ENCODE assay signal across 23 cellular contexts in the genomic region with DNA sequence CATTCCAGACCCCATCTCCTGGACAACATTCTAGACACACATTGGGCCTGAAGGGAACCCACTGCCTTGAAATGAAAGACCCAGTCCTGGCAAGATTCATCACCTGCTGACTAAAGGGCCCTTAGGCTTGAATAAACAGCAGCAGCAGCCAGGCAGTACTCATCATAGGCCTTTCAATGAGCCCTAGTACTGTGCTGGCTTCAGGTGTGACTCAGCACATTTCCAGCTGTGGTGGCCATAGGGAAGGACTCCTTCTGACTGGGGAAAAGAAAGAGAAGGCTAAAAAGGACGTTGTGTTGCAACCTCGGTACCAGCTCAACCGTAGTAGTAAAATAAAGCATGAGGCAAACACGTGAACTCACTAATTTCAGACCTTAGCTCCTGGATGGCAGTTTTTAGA.
DNase-seq lines count a peak whose midpoint lies in the region; ATAC-seq, FAIRE-seq and TF ChIP-seq lines count a peak whose summit lies in the region.
"Had no signal": no experiment of that assay in that cellular context is flagged by ENCODE, and none has a peak within 500 bp of the region (broad histone marks: within the 10 kb centered on the region; RNA-seq: fewer than 3 reads in every experiment).

No MANE protein-coding gene starts in this region.

- no peak for TF ChIP-seq CTCF in HL-60 (IDR thresholded peaks at IDR 0.05; ENCODE audit: insufficient read depth, low read length)
- no peak for TF ChIP-seq CTCF in WTC11 (IDR thresholded peaks at IDR 0.05)

- H3K36me3 ChIP-seq in mesodermal cell (ENCODE audit: control insufficient read depth, insufficient read depth, low read length) = no peaks in the 10 kb centered on the region
- H3K36me3 ChIP-seq: adrenal gland, BLaER1, neural progenitor cell, right atrium auricular region, upper lobe of left lung had no signal

- H3K4me1 ChIP-seq in mesodermal cell (ENCODE audit: control insufficient read depth, insufficient read depth, low read length, poor library complexity, severe bottlenecking) = no peaks in the 10 kb centered on the region
- H3K4me1 ChIP-seq: adrenal gland, BLaER1, neural progenitor cell, right atrium auricular region, upper lobe of left lung had no signal

- POLR2A ChIA-PET in WTC11 (lab: Charles Lee) = no interaction called here

- no peaks in the 10 kb centered on the region for H3K27me3 ChIP-seq in HL-60 (ENCODE audit: insufficient read depth, poor library complexity, severe bottlenecking)
- H3K27me3 ChIP-seq: adrenal gland, neural progenitor cell, right atrium auricular region, upper lobe of left lung had no signal

- ATAC-seq in WTC11 (no peak), GM19467 (IDR thresholded peaks at IDR 0.05; ENCODE audit: unreplicated experiment) (no peak)
- ATAC-seq: activated CD4-positive, CD25-positive, alpha-beta regulatory T cell treated with anti-CD3 and anti-CD28 coated beads, Interleukin-2, amount 50 U/mL, for 24 hours; activated CD8-positive, alpha-beta memory T cell treated with anti-CD3 and anti-CD28 coated beads, Interleukin-2, amount 10 ng/mL, durations not matched to agents 7 days and 5 days; HCT116; stimulated activated naive CD8-positive, alpha-beta T cell treated with anti-CD3 and anti-CD28 coated beads, Interleukin-15, Interleukin-2, amounts not matched to agents 100 U/mL and 50 U/mL, for 24 hours had no signal

- CTCF ChIA-PET in WTC11 (lab: Charles Lee) = no interaction called here

- no peak for TF ChIP-seq POLR2A in H54 (IDR thresholded peaks at IDR 0.05; ENCODE audit: low read depth, low read length)

- H3K4me3 Mint-ChIP-seq in WTC11 = no peak overlapping the region
- H3K4me3 Mint-ChIP-seq: activated CD8-positive, alpha-beta memory T cell treated with anti-CD3 and anti-CD28 coated beads, Interleukin-2, amount 10 ng/mL, durations not matched to agents 7 days and 5 days; neural progenitor cell had no signal

- no peak overlapping the region for H3K4me3 ChIP-seq in HL-60 (replicated peaks; ENCODE audit: insufficient read depth, low read length)
- H3K4me3 ChIP-seq in mesodermal cell (ENCODE audit: extremely low read depth, insufficient read depth, low read length, poor library complexity, severe bottlenecking) = no peak overlapping the region
- H3K4me3 ChIP-seq: adrenal gland, BLaER1, neural progenitor cell, right atrium auricular region, upper lobe of left lung had no signal

- no peaks in the 10 kb centered on the region for H3K9me3 ChIP-seq in mesodermal cell (ENCODE audit: control insufficient read depth, low read length)
- H3K9me3 ChIP-seq: adrenal gland, BLaER1, right atrium auricular region, upper lobe of left lung had no signal

- peaks cover 7% of the 10 kb centered on the region for H3K9me3 Mint-ChIP-seq in WTC11
- H3K9me3 Mint-ChIP-seq: neural progenitor cell had no signal

- H3K27me3 Mint-ChIP-seq in WTC11 (ENCODE audit: low read depth) = no peaks in the 10 kb centered on the region
- H3K27me3 Mint-ChIP-seq: activated CD8-positive, alpha-beta memory T cell treated with anti-CD3 and anti-CD28 coated beads, Interleukin-2, amount 10 ng/mL, durations not matched to agents 7 days and 5 days had no signal

- FAIRE-seq in H54 (lab: Jason Lieb, UNC) = no peak

- peak; percentile 18 to 62 for DNase-seq in HL-60 (ENCODE audit: low read depth in 1 of 2, low spot score in 1 of 2)
- DNase-seq in NCI-H460 (ENCODE audit: extremely low read depth, low read depth) = peak; percentile 42
- no peak for DNase-seq in WTC11 (ENCODE audit: low spot score)
- no peak for DNase-seq in H54 (ENCODE audit: insufficient read length, low spot score)
- DNase-seq in NCI-H526 (lab: John Stamatoyannopoulos, UW) = no peak
- no peak for DNase-seq in substantia nigra (lab: John Stamatoyannopoulos, UW)
- DNase-seq: activated CD8-positive, alpha-beta memory T cell treated with anti-CD3 and anti-CD28 coated beads, Interleukin-2, amount 10 ng/mL, durations not matched to agents 7 days and 5 days; adrenal gland; midbrain; MM.1S; NCI-H2107; Right ventricle myocardium superior; stimulated activated CD4-positive, alpha-beta T cell treated with anti-CD3 and anti-CD28 coated beads, Interleukin-15, amount 100 ng/mL, for 24 hours; stimulated activated naive CD8-positive, alpha-beta T cell treated with anti-CD3 and anti-CD28 coated beads, Interleukin-15, Interleukin-2, amounts not matched to agents 100 U/mL and 50 U/mL, for 24 hours; T-helper 2 cell had no signal

- no peaks in the 10 kb centered on the region for H3K4me1 Mint-ChIP-seq in WTC11
- H3K4me1 Mint-ChIP-seq: activated CD8-positive, alpha-beta memory T cell treated with anti-CD3 and anti-CD28 coated beads, Interleukin-2, amount 10 ng/mL, durations not matched to agents 7 days and 5 days; neural progenitor cell had no signal

- H3K27ac ChIP-seq in HL-60 (replicated peaks) = no peak overlapping the region
- peak overlapping the region; percentile 66 for H3K27ac ChIP-seq in mesodermal cell (ENCODE audit: low read depth, low read length, severe bottlenecking)
- no peak overlapping the region for H3K27ac ChIP-seq in substantia nigra (ENCODE audit: low read depth, low read length, poor library complexity, severe bottlenecking)
- H3K27ac ChIP-seq: adrenal gland, BLaER1, neural progenitor cell, right atrium auricular region, upper lobe of left lung had no signal

- H3K27ac Mint-ChIP-seq in WTC11 = peak overlapping the region; percentile 57; the same call in 1 of the 2 replicates
- H3K27ac Mint-ChIP-seq: activated CD8-positive, alpha-beta memory T cell treated with anti-CD3 and anti-CD28 coated beads, Interleukin-2, amount 10 ng/mL, durations not matched to agents 7 days and 5 days; neural progenitor cell had no signal

- WGBS in mesodermal cell (ENCODE audit: insufficient coverage in 2 of 2), 2 experiments = 93% methylated on average over 3 of the region's 4 CpGs; no CpG with 5 or more reads in 1 of the 2 experiments

- H3K36me3 Mint-ChIP-seq in WTC11 = no peaks in the 10 kb centered on the region
- H3K36me3 Mint-ChIP-seq: activated CD8-positive, alpha-beta memory T cell treated with anti-CD3 and anti-CD28 coated beads, Interleukin-2, amount 10 ng/mL, durations not matched to agents 7 days and 5 days; neural progenitor cell had no signal

TF ChIP-seq in WTC11, 78 proteins besides CTCF, POLR2A, EP300 and RAD21 (continues in another document):
- TF ChIP-seq, protein P1, sequence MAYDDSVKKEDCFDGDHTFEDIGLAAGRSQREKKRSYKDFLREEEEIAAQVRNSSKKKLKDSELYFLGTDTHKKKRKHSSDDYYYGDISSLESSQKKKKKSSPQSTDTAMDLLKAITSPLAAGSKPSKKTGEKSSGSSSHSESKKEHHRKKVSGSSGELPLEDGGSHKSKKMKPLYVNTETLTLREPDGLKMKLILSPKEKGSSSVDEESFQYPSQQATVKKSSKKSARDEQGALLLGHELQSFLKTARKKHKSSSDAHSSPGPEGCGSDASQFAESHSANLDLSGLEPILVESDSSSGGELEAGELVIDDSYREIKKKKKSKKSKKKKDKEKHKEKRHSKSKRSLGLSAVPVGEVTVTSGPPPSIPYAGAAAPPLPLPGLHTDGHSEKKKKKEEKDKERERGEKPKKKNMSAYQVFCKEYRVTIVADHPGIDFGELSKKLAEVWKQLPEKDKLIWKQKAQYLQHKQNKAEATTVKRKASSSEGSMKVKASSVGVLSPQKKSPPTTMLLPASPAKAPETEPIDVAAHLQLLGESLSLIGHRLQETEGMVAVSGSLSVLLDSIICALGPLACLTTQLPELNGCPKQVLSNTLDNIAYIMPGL (CRISPR knock-in tag; IDR thresholded peaks at IDR 0.05) = no peak
- TF ChIP-seq, protein P2, sequence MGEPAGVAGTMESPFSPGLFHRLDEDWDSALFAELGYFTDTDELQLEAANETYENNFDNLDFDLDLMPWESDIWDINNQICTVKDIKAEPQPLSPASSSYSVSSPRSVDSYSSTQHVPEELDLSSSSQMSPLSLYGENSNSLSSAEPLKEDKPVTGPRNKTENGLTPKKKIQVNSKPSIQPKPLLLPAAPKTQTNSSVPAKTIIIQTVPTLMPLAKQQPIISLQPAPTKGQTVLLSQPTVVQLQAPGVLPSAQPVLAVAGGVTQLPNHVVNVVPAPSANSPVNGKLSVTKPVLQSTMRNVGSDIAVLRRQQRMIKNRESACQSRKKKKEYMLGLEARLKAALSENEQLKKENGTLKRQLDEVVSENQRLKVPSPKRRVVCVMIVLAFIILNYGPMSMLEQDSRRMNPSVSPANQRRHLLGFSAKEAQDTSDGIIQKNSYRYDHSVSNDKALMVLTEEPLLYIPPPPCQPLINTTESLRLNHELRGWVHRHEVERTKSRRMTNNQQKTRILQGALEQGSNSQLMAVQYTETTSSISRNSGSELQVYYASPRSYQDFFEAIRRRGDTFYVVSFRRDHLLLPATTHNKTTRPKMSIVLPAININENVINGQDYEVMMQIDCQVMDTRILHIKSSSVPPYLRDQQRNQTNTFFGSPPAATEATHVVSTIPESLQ (CRISPR knock-in tag; IDR thresholded peaks at IDR 0.05) = no peak
- TF ChIP-seq IRF2 (CRISPR knock-in tag; IDR thresholded peaks at IDR 0.05; ENCODE audit: borderline replicate concordance, low read depth) (no peak), ATF1 (CRISPR knock-in tag; IDR thresholded peaks at IDR 0.05) (no peak), ELF4 (CRISPR knock-in tag; IDR thresholded peaks at IDR 0.05; ENCODE audit: low read depth) (no peak), ZNF423 (CRISPR knock-in tag; IDR thresholded peaks at IDR 0.05) (no peak), HMGA2 (CRISPR knock-in tag; IDR thresholded peaks at IDR 0.05) (no peak), FOXJ3 (CRISPR knock-in tag; IDR thresholded peaks at IDR 0.05; ENCODE audit: borderline replicate concordance) (no peak), FOXP1 (CRISPR knock-in tag; IDR thresholded peaks at IDR 0.05; ENCODE audit: borderline replicate concordance) (no peak), GABPB1 (CRISPR knock-in tag; IDR thresholded peaks at IDR 0.05) (no peak), PREB (CRISPR knock-in tag; IDR thresholded peaks at IDR 0.05; ENCODE audit: borderline replicate concordance) (no peak)
- TF ChIP-seq, protein P3, sequence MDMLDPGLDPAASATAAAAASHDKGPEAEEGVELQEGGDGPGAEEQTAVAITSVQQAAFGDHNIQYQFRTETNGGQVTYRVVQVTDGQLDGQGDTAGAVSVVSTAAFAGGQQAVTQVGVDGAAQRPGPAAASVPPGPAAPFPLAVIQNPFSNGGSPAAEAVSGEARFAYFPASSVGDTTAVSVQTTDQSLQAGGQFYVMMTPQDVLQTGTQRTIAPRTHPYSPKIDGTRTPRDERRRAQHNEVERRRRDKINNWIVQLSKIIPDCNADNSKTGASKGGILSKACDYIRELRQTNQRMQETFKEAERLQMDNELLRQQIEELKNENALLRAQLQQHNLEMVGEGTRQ (CRISPR knock-in tag; IDR thresholded peaks at IDR 0.05) = no peak

Comparison
In these comparisons a context has a peak if more than half of its experiments do, and no peak if none do; other contexts are left out.
1. DNase-seq: peak in HL-60 (2 of 2) and NCI-H460 (single experiment); none in WTC11 (single experiment), H54 (single experiment), NCI-H526 (0 of 2) and substantia nigra (0 of 49).